Comparison of ENCODE assay signal across 9 cellular contexts in the genomic region with DNA sequence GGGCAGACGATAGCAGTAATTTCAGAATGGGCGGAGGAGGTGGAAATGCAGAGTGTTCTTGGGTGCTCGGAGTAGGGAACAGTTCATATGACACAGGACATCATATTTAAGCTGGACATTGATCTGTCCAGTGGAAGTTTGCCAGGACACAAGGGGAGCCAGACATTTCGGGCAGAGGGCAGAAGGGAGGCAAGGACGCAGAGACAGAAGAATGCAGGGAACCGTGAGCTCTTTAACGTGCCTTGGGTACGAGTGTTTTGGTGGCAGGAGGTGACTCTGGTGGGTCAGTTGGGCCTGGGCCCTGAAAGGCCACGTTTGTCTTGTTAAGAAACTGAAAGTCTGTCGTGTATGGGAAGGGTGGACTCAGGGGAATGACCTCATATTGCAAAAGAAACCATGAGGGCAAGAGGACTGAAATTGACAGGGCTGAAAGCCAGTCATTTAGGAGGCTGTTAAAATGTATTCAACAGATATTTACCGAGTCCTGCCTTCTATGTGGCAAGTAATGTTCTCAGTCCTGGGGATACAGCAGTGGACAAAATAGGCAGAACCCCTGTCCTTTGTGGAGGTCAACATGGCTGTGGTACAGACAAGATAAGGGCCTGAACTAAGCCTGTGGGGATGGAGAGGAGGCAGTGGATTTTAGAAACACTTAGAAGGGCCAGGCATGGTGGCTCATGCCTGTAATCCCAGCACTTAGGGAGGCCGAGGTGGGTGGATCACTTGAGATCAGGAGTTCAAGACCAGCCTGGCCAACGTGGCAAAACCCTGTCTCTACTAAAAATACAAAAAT. TPM values are rescaled to one million over a fixed set of nuclear protein-coding genes. Genes with fewer than 3 reads are reported as not detected.
DNase-seq lines count a peak whose midpoint lies in the region; ATAC-seq and TF ChIP-seq lines count a peak whose summit lies in the region.
"Had no signal": no experiment of that assay in that cellular context is flagged by ENCODE, and none has a peak within 500 bp of the region (broad histone marks: within the 10 kb centered on the region; RNA-seq: fewer than 3 reads in every experiment).

No MANE protein-coding gene starts in this region.

- no peak for TF ChIP-seq POLR2A in thyroid gland (IDR thresholded peaks at IDR 0.05)

- peaks cover 68% of the 10 kb centered on the region for H3K4me1 Mint-ChIP-seq in activated CD4-positive, alpha-beta T cell treated with anti-CD3 and anti-CD28 coated beads, Interleukin-2, amount 10 ng/mL, durations not matched to agents 7 days and 5 days

- ATAC-seq in left lobe of liver (peak; percentile 59), GM18511 (IDR thresholded peaks at IDR 0.05; ENCODE audit: unreplicated experiment) (no peak), GM18858 (IDR thresholded peaks at IDR 0.05; ENCODE audit: unreplicated experiment) (no peak)

- WGBS in thyroid gland, 2 donors, result 76 to 79% methylated on average over 13 of the region's 13 CpGs

- POLR2A ChIA-PET in activated CD4-positive, alpha-beta T cell treated with anti-CD3 and anti-CD28 coated beads, Interleukin-2, amount 10 ng/mL, durations not matched to agents 7 days and 5 days (lab: Charles Lee), result no interaction called here

- peak overlapping the region; percentile 69 for H3K27ac Mint-ChIP-seq in activated CD4-positive, alpha-beta T cell treated with anti-CD3 and anti-CD28 coated beads, Interleukin-2, amount 10 ng/mL, durations not matched to agents 7 days and 5 days

- H3K4me3 ChIP-seq in brain microvascular endothelial cell (ENCODE audit: low read depth, low read length), result peak overlapping the region; percentile 15
- H3K4me3 ChIP-seq in thyroid gland (replicated peaks in 1 of 3), result no peak overlapping the region

- no peak overlapping the region for H3K27ac ChIP-seq in brain microvascular endothelial cell
- peak overlapping the region; percentile 37 to 51 (median 46) for H3K27ac ChIP-seq in thyroid gland

- no peak for TF ChIP-seq CTCF in brain microvascular endothelial cell (IDR thresholded peaks at IDR 0.05; ENCODE audit: low read depth, low read length, missing control alignments)
- no peak for TF ChIP-seq CTCF in thyroid gland (IDR thresholded peaks at IDR 0.05)

- H3K9me3 ChIP-seq in thyroid gland, result no peaks in the 10 kb centered on the region

- no peaks in the 10 kb centered on the region for H3K9me3 Mint-ChIP-seq in activated CD4-positive, alpha-beta T cell treated with anti-CD3 and anti-CD28 coated beads, Interleukin-2, amount 10 ng/mL, durations not matched to agents 7 days and 5 days

- intact Hi-C loops in thyroid gland (cut with DNase I), result no loop called here

- in situ Hi-C loops in brain microvascular endothelial cell (cut with HindIII; ENCODE audit: low pct_ligation_motif_present, low sequenced_read_pairs), result no loop called here

- CTCF ChIA-PET in activated CD4-positive, alpha-beta T cell treated with anti-CD3 and anti-CD28 coated beads, Interleukin-2, amount 10 ng/mL, durations not matched to agents 7 days and 5 days (lab: Charles Lee), result no interaction called here

- peaks cover 44% of the 10 kb centered on the region for H3K36me3 Mint-ChIP-seq in activated CD4-positive, alpha-beta T cell treated with anti-CD3 and anti-CD28 coated beads, Interleukin-2, amount 10 ng/mL, durations not matched to agents 7 days and 5 days (ENCODE audit: low read depth)

- H3K4me3 Mint-ChIP-seq in activated CD4-positive, alpha-beta T cell treated with anti-CD3 and anti-CD28 coated beads, Interleukin-2, amount 10 ng/mL, durations not matched to agents 7 days and 5 days, result peak overlapping the region; percentile 64

- no peaks in the 10 kb centered on the region for H3K27me3 Mint-ChIP-seq in activated CD4-positive, alpha-beta T cell treated with anti-CD3 and anti-CD28 coated beads, Interleukin-2, amount 10 ng/mL, durations not matched to agents 7 days and 5 days

- DNase-seq in activated CD4-positive, alpha-beta T cell treated with anti-CD3 and anti-CD28 coated beads, Interleukin-2, amount 10 ng/mL, durations not matched to agents 7 days and 5 days, result no peak
- no peak for DNase-seq in activated CD4-positive, alpha-beta T cell treated with anti-CD3 and anti-CD28 coated beads, Interleukin-2, amount 50 U/mL, for 1 hour
- DNase-seq in brain microvascular endothelial cell, result peak; percentile 26
- peak; percentile 83 for DNase-seq in left lobe of liver (ENCODE audit: low spot score)
- DNase-seq in thyroid gland, result no peak
- no peak for DNase-seq in midbrain (lab: John Stamatoyannopoulos, UW)
- DNase-seq: ACHN had no signal

- H3K36me3 ChIP-seq in brain microvascular endothelial cell (replicated peaks), result peaks cover 17% of the 10 kb centered on the region
- no peaks in the 10 kb centered on the region for H3K36me3 ChIP-seq in thyroid gland

- H3K4me1 ChIP-seq in thyroid gland, result peaks cover 0 to 3% of the 10 kb centered on the region in 2 donors

- no peaks in the 10 kb centered on the region for H3K27me3 ChIP-seq in brain microvascular endothelial cell (replicated peaks)
- H3K27me3 ChIP-seq in thyroid gland, result no peaks in the 10 kb centered on the region

RNA-seq across cellular contexts. Expression of a gene that starts 2.2 kb away (rescaled TPM):
- total RNA-seq in activated CD4-positive, alpha-beta T cell treated with anti-CD3 and anti-CD28 coated beads, Interleukin-2, amount 10 ng/mL, durations not matched to agents 7 days and 5 days, result 100 to 1,000 TPM; 128 to 130 TPM
- total RNA-seq in left lobe of liver, result 34.8 TPM
- 10 to 100 TPM; 19.9 to 39.5 (median 26.8) TPM for total RNA-seq in thyroid gland

RNA-seq across cellular contexts. Expression of a gene that starts 59.2 kb away (rescaled TPM):
- total RNA-seq in activated CD4-positive, alpha-beta T cell treated with anti-CD3 and anti-CD28 coated beads, Interleukin-2, amount 10 ng/mL, durations not matched to agents 7 days and 5 days, result 10 to 100 TPM; 57.4 to 65.4 TPM
- total RNA-seq in left lobe of liver (0.33 TPM), thyroid gland (1 to 10 TPM in 1 of 4 donors, under 1 TPM in 3; 0.24 to 1.4 (median 0.49) TPM)

Comparison
In these comparisons a context has a peak if more than half of its experiments do, and no peak if none do; other contexts are left out.
1. DNase-seq: peak in brain microvascular endothelial cell (single experiment) and left lobe of liver (single experiment); none in activated CD4-positive, alpha-beta T cell treated with anti-CD3 and anti-CD28 coated beads, Interleukin-2, amount 10 ng/mL, durations not matched to agents 7 days and 5 days (single experiment), activated CD4-positive, alpha-beta T cell treated with anti-CD3 and anti-CD28 coated beads, Interleukin-2, amount 50 U/mL, for 1 hour (single experiment), thyroid gland (0 of 2) and midbrain (single experiment).
2. RNA of a gene that starts 59.2 kb away (total RNA-seq): 57.4 to 65.4 TPM in activated CD4-positive, alpha-beta T cell treated with anti-CD3 and anti-CD28 coated beads, Interleukin-2, amount 10 ng/mL, durations not matched to agents 7 days and 5 days; 0.24 to 1.4 TPM in thyroid gland and 0.33 TPM in left lobe of liver (single experiment); every median in the first group is over 10 times any median in the second.